ENCODE assay signal across 13 cellular contexts in the genomic region with DNA sequence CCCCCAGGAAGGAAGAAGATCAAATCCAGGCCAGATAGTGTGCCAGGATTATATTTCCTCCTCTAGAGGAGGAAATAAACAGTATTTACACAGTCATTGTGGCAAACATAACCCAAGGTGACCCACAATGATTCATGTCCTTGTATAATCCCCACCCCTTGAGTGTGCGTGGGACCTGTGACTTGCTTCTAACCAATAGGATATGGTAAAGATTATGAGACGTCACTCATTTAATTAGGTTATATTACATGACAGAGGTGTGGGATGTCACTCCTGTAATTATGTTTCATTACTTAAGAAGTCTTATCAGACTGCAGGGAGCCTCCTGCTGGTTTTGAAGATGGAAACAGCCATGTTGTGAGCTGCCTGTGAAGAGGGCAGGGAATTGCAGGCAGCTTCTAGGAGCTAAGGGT. TPM values are rescaled to one million over a fixed set of nuclear protein-coding genes. Genes with fewer than 3 reads are reported as not detected.
DNase-seq lines count a peak whose midpoint lies in the region; FAIRE-seq and TF ChIP-seq lines count a peak whose summit lies in the region.
"Had no signal": no experiment of that assay in that cellular context is flagged by ENCODE, and none has a peak within 500 bp of the region (broad histone marks: within the 10 kb centered on the region; RNA-seq: fewer than 3 reads in every experiment).

No MANE protein-coding gene starts in this region.

- no peaks in the 10 kb centered on the region for H3K9me2 ChIP-seq in Loucy (replicated peaks; ENCODE audit: low read depth, low read length)

- no peaks in the 10 kb centered on the region for H3K4me1 ChIP-seq in Loucy (ENCODE audit: insufficient read depth, low read length, poor library complexity, severe bottlenecking)
- H3K4me1 ChIP-seq in small intestine (ENCODE audit: control insufficient read depth in 2 of 2, insufficient read depth in 1 of 2, low read depth in 1 of 2, low read length in 1 of 2), result no peaks in the 10 kb centered on the region
- H3K4me1 ChIP-seq: gastrocnemius medialis had no signal

- H3K9ac ChIP-seq in Loucy (ENCODE audit: low read depth, low read length, poor library complexity, severe bottlenecking), result no peak overlapping the region

- 0 out of 2 replicates have a peak overlapping the region, but pooled peaks have one; percentile 17 for H2AFZ ChIP-seq in Loucy (ENCODE audit: low read length)

- 0 out of 2 replicates have a peak, but pooled peaks cover 2% of the 10 kb centered on the region for H3K9me3 ChIP-seq in Loucy (ENCODE audit: insufficient read depth, low read depth, low read length)
- H3K9me3 ChIP-seq in small intestine (ENCODE audit: control insufficient read depth, low read depth), result no peaks in the 10 kb centered on the region
- H3K9me3 ChIP-seq: gastrocnemius medialis had no signal

- peak overlapping the region; percentile 58 for H3K27ac ChIP-seq in epithelial cell of prostate
- peak overlapping the region; percentile 47 to 60 for H3K27ac ChIP-seq in small intestine (ENCODE audit: low read depth in 1 of 2, low read length in 1 of 2)
- H3K27ac ChIP-seq: dorsolateral prefrontal cortex, gastrocnemius medialis had no signal

- DNase-seq in NCI-H82 (lab: John Stamatoyannopoulos, UW) (peak; percentile 30), NCI-H82 treated with DMSO at 0.1 percent for 48 hours (lab: John Stamatoyannopoulos, UW; ENCODE audit: unreplicated experiment) (no peak), epithelial cell of prostate (ENCODE audit: low read depth, low spot score) (peak; percentile 78), small intestine (peak; percentile 83), AG20443 (ENCODE audit: low spot score) (no peak), NCI-H146 treated with DMSO at 0.1 percent for 48 hours (lab: John Stamatoyannopoulos, UW; ENCODE audit: unreplicated experiment) (no peak)
- no peak for DNase-seq in activated naive CD4-positive, alpha-beta T cell treated with anti-CD3 and anti-CD28 coated beads, Interleukin-2, amount 50 U/mL, for 16 hours
- DNase-seq: dorsolateral prefrontal cortex, gastrocnemius medialis, NCI-H226 had no signal

- no peaks in the 10 kb centered on the region for H3K36me3 ChIP-seq in Loucy (ENCODE audit: insufficient read depth, low read length)
- H3K36me3 ChIP-seq in small intestine (ENCODE audit: control insufficient read depth in 2 of 2, insufficient read depth in 2 of 2, low read length in 2 of 2), result no peaks in the 10 kb centered on the region
- H3K36me3 ChIP-seq: gastrocnemius medialis had no signal

- no peaks in the 10 kb centered on the region for H4K20me1 ChIP-seq in Loucy (ENCODE audit: insufficient read depth, low read length, poor library complexity, severe bottlenecking)

- H3F3A ChIP-seq in Loucy (ENCODE audit: low read depth), result no peaks in the 10 kb centered on the region

- H3K4me2 ChIP-seq in Loucy (ENCODE audit: low read depth, low read length, poor library complexity, severe bottlenecking), result no peak overlapping the region

- 16 to 65% (median 38%) methylated on average over 2 of the region's 2 CpGs for WGBS in small intestine, 3 donors

- FAIRE-seq in small intestine (lab: Jason Lieb, UNC), result no peak
- FAIRE-seq: A204.1, keratinocyte had no signal

- no peak for TF ChIP-seq CTCF in Loucy (conservative IDR thresholded peaks at IDR 0.05; ENCODE audit: low read length)

- H3K4me3 ChIP-seq in Loucy (ENCODE audit: low read length, poor library complexity, severe bottlenecking) (no peak overlapping the region), small intestine (ENCODE audit: low read depth in 1 of 2, low read length in 2 of 2) (no peak overlapping the region)
- H3K4me3 ChIP-seq: dorsolateral prefrontal cortex, gastrocnemius medialis had no signal

- H3K27me3 ChIP-seq in Loucy (ENCODE audit: insufficient read depth, low read length, poor library complexity, severe bottlenecking), result no peaks in the 10 kb centered on the region
- no peaks in the 10 kb centered on the region for H3K27me3 ChIP-seq in small intestine (ENCODE audit: control insufficient read depth in 2 of 2, insufficient read depth in 2 of 2, low read length in 2 of 2)
- H3K27me3 ChIP-seq: dorsolateral prefrontal cortex, gastrocnemius medialis had no signal

- H3K79me2 ChIP-seq in Loucy (ENCODE audit: insufficient read depth, low read length), result no peaks in the 10 kb centered on the region

RNA-seq across cellular contexts. Expression of gene CATSPERB, which starts 12.2 kb away (rescaled TPM):
- under 1 TPM in 2 of 3 donors, not detected in 1; 0.89 to 0.92 TPM for polyA plus RNA-seq in small intestine

Comparison
In these comparisons a context has a peak if more than half of its experiments do, and no peak if none do; other contexts are left out.
1. DNase-seq: peak in NCI-H82 (single experiment), epithelial cell of prostate (single experiment) and small intestine (single experiment); none in NCI-H82 treated with DMSO at 0.1 percent for 48 hours (single experiment), AG20443 (single experiment), NCI-H146 treated with DMSO at 0.1 percent for 48 hours (single experiment) and activated naive CD4-positive, alpha-beta T cell treated with anti-CD3 and anti-CD28 coated beads, Interleukin-2, amount 50 U/mL, for 16 hours (single experiment).